21 cellular contexts compared by ENCODE assay signal in genomic region chrX:20968996-20969395, GRCh38.
A peak's percentile ranks its signal among the peaks of the same experiment; 100 is the strongest.
DNase-seq lines count a peak whose midpoint lies in the region; ATAC-seq and TF ChIP-seq lines count a peak whose summit lies in the region.
"Had no signal": no experiment of that assay in that cellular context is flagged by ENCODE, and none has a peak within 500 bp of the region (broad histone marks: within the 10 kb centered on the region; RNA-seq: fewer than 3 reads in every experiment).

No MANE protein-coding gene starts in this region.

- POLR2A ChIA-PET in PC-3 (lab: Charles Lee; ENCODE audit: unreplicated experiment), result no interaction called here

- H3K4me2 ChIP-seq in PC-3 (ENCODE audit: low read length), result 0 out of 2 replicates have a peak overlapping the region, but pooled peaks have one; percentile 17
- H3K4me2 ChIP-seq: BLaER1, PC-9 had no signal

- no peak overlapping the region for H3K4me3 ChIP-seq in PC-3 (ENCODE audit: low read length)
- no peak overlapping the region for H3K4me3 ChIP-seq in fibroblast of mammary gland (ENCODE audit: control insufficient read depth, low read depth, low read length)
- H3K4me3 ChIP-seq in colonic mucosa, result no peak overlapping the region
- H3K4me3 ChIP-seq in spleen, result no peak overlapping the region
- H3K4me3 ChIP-seq: BLaER1, HAP-1, PC-9, tibial nerve had no signal

- H3K9me3 ChIP-seq in PC-3 (ENCODE audit: low read length), result no peaks in the 10 kb centered on the region
- no peaks in the 10 kb centered on the region for H3K9me3 ChIP-seq in colonic mucosa
- peaks cover 0 to under 1% (median 0%) of the 10 kb centered on the region in 8 donors for H3K9me3 ChIP-seq in spleen
- H3K9me3 ChIP-seq: BLaER1, HAP-1, tibial nerve had no signal

- H3K4me1 ChIP-seq in PC-3 (ENCODE audit: insufficient read depth, low read length) (peaks cover 27% of the 10 kb centered on the region), colonic mucosa (no peaks in the 10 kb centered on the region), spleen (no peaks in the 10 kb centered on the region)
- H3K4me1 ChIP-seq: BLaER1, tibial nerve had no signal

- no peak overlapping the region for H2AFZ ChIP-seq in PC-3 (ENCODE audit: low read length)
- H2AFZ ChIP-seq: PC-9 had no signal

- ATAC-seq in PC-3 (no peak), GM19397 (IDR thresholded peaks at IDR 0.05; ENCODE audit: unreplicated experiment) (no peak)
- ATAC-seq: esophagus mucosa, natural killer cell had no signal

- H3K79me2 ChIP-seq in PC-3 (ENCODE audit: low read length), result no peaks in the 10 kb centered on the region

- H3F3A ChIP-seq in PC-3 (ENCODE audit: low read length, unreplicated experiment), result no peaks in the 10 kb centered on the region

- H3K9ac ChIP-seq in PC-3 (ENCODE audit: low read length) (no peak overlapping the region), colonic mucosa (ENCODE audit: low read depth in 2 of 2, low read length in 2 of 2) (no peak overlapping the region)
- H3K9ac ChIP-seq: BLaER1 had no signal

- H3K9me2 ChIP-seq in PC-3 (replicated peaks; ENCODE audit: low read length), result no peaks in the 10 kb centered on the region

- H3K27me3 ChIP-seq in PC-3 (ENCODE audit: low read length) (no peaks in the 10 kb centered on the region), colonic mucosa (no peaks in the 10 kb centered on the region), spleen (replicated peaks in 1 of 7) (no peaks in the 10 kb centered on the region)
- H3K27me3 ChIP-seq: BLaER1, brain microvascular endothelial cell, tibial nerve had no signal

- CTCF ChIA-PET in PC-3 (lab: Charles Lee), result no interaction called here

- WGBS in spleen, 5 donors, result 57 to 88% (median 71%) methylated on average over 2 of the region's 2 CpGs

- H3K27ac ChIP-seq in PC-3 (ENCODE audit: low read length) (peak overlapping the region; percentile 8; the same call in 1 of the 2 replicates), colonic mucosa (no peak overlapping the region), spleen (no peak overlapping the region)
- H3K27ac ChIP-seq: BLaER1, brain microvascular endothelial cell, PC-9, tibial nerve had no signal

- peak; percentile 16 for DNase-seq in HK-2 (ENCODE audit: unreplicated experiment)
- DNase-seq in PC-3, result peak; percentile 73
- peak; percentile 4 for DNase-seq in fibroblast of mammary gland (ENCODE audit: low read depth)
- peak; percentile 33 for DNase-seq in renal cortical epithelial cell (ENCODE audit: low read depth)
- DNase-seq in colonic mucosa, result no peak
- no peak for DNase-seq in spleen
- DNase-seq: activated CD4-positive, alpha-beta T cell treated with anti-CD3 and anti-CD28 coated beads, Interleukin-2, amount 50 U/mL, for 4 hours; brain microvascular endothelial cell; DMS153; immature natural killer cell; natural killer cell; NCI-H187; NCI-H526 treated with DMSO at 0.1 percent for 48 hours; stimulated activated CD4-positive, alpha-beta T cell treated with anti-CD3 and anti-CD28 coated beads, Interleukin-15, amount 100 ng/mL, for 24 hours; stimulated activated naive CD4-positive, alpha-beta T cell treated with Interleukin-2 at 50 U/mL for 16 hours had no signal

- 0 out of 2 replicates have a peak, but pooled peaks have one; percentile 29 for TF ChIP-seq CTCF in PC-3 (conservative IDR thresholded peaks at IDR 0.05; ENCODE audit: low read depth, low read length)
- TF ChIP-seq CTCF in fibroblast of mammary gland (conservative IDR thresholded peaks at IDR 0.05; ENCODE audit: control insufficient read depth, insufficient read depth, low read depth, low read length), result no peak
- no peak for TF ChIP-seq CTCF in colonic mucosa (IDR thresholded peaks at IDR 0.05)
- TF ChIP-seq CTCF in spleen (IDR thresholded peaks at IDR 0.05 in 8 of 11, conservative IDR thresholded peaks at IDR 0.05 in 3 of 11), result no peak

- H3K36me3 ChIP-seq in PC-3 (ENCODE audit: low read depth, low read length) (no peaks in the 10 kb centered on the region), colonic mucosa (no peaks in the 10 kb centered on the region), spleen (no peaks in the 10 kb centered on the region)
- H3K36me3 ChIP-seq: BLaER1, brain microvascular endothelial cell, HAP-1, tibial nerve had no signal

- intact Hi-C loops in PC-3 (cut with micrococcal nuclease) (no loop called here), colonic mucosa (cut with DNase I) (no loop called here), spleen (cut with DNase I; ENCODE audit: low total_unique reads) (no loop called here)

- no peaks in the 10 kb centered on the region for H4K20me1 ChIP-seq in PC-3 (ENCODE audit: low read length)
- H4K20me1 ChIP-seq: BLaER1 had no signal

- TF ChIP-seq POLR2A in spleen (IDR thresholded peaks at IDR 0.05), result no peak

- no TSS peak for BruUV-seq in PC-3 (replicated peaks; lab: Mats Ljungman, UMichigan)

Comparison
In these comparisons a context has a peak if more than half of its experiments do, and no peak if none do; other contexts are left out.
1. DNase-seq: peak in HK-2 (single experiment), PC-3 (single experiment), fibroblast of mammary gland (single experiment) and renal cortical epithelial cell (single experiment); none in colonic mucosa (single experiment) and spleen (single experiment).